In the genomic region with DNA sequence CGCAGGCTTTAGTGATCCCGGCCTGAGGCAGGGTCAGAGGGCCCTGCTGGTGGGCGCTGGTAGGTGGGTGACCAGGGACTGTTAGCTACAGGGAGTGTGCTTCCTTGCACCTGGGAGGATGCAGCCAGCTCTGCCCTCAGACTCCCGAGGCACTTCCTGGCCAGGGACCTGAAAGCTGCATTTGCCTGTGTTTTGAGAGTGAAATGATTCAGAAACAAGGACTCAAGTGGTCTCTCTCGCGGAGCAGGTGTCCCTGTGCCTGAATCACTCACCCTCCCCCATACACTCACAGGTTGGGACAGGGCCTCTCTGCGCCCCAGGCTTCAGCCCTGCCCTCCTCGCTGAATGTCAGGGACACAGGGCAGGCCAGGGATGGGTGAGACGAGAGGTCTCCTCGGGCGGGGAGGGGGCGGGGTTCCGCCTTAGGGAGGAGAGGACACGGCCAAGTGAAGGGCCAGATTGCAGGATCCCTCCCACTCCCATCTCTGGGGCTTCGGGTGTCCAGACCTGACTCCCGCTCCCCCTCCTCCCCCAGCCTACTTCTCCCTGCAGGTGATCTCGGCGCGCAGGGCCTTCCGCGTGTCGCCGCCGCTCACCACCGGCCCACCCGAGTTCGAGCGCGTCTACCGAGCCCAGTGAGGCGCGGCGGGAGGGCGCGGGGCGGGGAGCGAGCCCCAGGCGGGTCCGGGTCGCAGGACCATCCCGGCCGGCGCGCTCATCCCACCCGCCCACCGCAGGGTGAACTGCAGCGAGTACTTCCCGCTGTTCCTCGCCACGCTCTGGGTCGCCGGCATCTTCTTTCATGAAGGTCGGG, we compare ENCODE assay signal across 1 cellular context.
TF ChIP-seq lines count a peak whose summit lies in the region.

No MANE protein-coding gene starts in this region.

TF ChIP-seq in IMR-90, 13 proteins besides CTCF, POLR2A, EP300 and RAD21:
- no peak for TF ChIP-seq NFE2L2 (IDR thresholded peaks at IDR 0.05; ENCODE audit: low read depth, low read length)
- no peak for TF ChIP-seq RCOR1 (IDR thresholded peaks at IDR 0.05; ENCODE audit: insufficient replicate concordance, low read length)
- no peak for TF ChIP-seq RFX5 (IDR thresholded peaks at IDR 0.05; ENCODE audit: low read depth, low read length)
- TF ChIP-seq CHD1 (IDR thresholded peaks at IDR 0.05; ENCODE audit: low read depth, low read length): no peak
- TF ChIP-seq, protein P1, sequence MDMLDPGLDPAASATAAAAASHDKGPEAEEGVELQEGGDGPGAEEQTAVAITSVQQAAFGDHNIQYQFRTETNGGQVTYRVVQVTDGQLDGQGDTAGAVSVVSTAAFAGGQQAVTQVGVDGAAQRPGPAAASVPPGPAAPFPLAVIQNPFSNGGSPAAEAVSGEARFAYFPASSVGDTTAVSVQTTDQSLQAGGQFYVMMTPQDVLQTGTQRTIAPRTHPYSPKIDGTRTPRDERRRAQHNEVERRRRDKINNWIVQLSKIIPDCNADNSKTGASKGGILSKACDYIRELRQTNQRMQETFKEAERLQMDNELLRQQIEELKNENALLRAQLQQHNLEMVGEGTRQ (IDR thresholded peaks at IDR 0.05; ENCODE audit: low read depth, low read length): no peak
- TF ChIP-seq CEBPB (IDR thresholded peaks at IDR 0.05; ENCODE audit: low read depth, low read length): no peak
- TF ChIP-seq, protein P2, sequence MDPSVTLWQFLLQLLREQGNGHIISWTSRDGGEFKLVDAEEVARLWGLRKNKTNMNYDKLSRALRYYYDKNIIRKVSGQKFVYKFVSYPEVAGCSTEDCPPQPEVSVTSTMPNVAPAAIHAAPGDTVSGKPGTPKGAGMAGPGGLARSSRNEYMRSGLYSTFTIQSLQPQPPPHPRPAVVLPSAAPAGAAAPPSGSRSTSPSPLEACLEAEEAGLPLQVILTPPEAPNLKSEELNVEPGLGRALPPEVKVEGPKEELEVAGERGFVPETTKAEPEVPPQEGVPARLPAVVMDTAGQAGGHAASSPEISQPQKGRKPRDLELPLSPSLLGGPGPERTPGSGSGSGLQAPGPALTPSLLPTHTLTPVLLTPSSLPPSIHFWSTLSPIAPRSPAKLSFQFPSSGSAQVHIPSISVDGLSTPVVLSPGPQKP (IDR thresholded peaks at IDR 0.05; ENCODE audit: borderline replicate concordance, low read depth, low read length): no peak
- TF ChIP-seq MXI1 (IDR thresholded peaks at IDR 0.05; ENCODE audit: borderline replicate concordance, low read depth, low read length): no peak
